ENCODE assay signal across 8 cellular contexts in genomic region chr15:90184786-90185704, GRCh38. TPM values are rescaled to one million over a fixed set of nuclear protein-coding genes. Genes with fewer than 3 reads are reported as not detected.
DNase-seq lines count a peak whose midpoint lies in the region; ATAC-seq and TF ChIP-seq lines count a peak whose summit lies in the region.

No MANE protein-coding gene starts in this region.

- TF ChIP-seq POLR2A in IMR-90 (IDR thresholded peaks at IDR 0.05; ENCODE audit: low read depth, low read length) = no peak

- peak overlapping the region; percentile 59 for H4K91ac ChIP-seq in IMR-90 (ENCODE audit: insufficient read depth, low read depth, low read length)

- peak overlapping the region; percentile 76; the same call in 1 of the 2 replicates for H3K18ac ChIP-seq in IMR-90 (ENCODE audit: low read depth, low read length)

- POLR2A ChIA-PET in IMR-90 (lab: Charles Lee; ENCODE audit: unreplicated experiment) = no interaction called here

- no peaks in the 10 kb centered on the region for H3K27me3 ChIP-seq in IMR-90 (ENCODE audit: control insufficient read depth, insufficient read depth, low read length)

- no peak overlapping the region for H3K14ac ChIP-seq in IMR-90 (replicated peaks; ENCODE audit: low read depth, low read length)

- H2AK9ac ChIP-seq in IMR-90 (replicated peaks; ENCODE audit: low read depth, low read length, poor library complexity) = peak overlapping the region; percentile 77

- peak overlapping the region; percentile 93 for H2BK120ac ChIP-seq in IMR-90 (ENCODE audit: low read depth, low read length)

- intact Hi-C loops in IMR-90 (cut with micrococcal nuclease) (no loop called here), Right ventricle myocardium superior (cut with DNase I) (no loop called here)

- dilution Hi-C loops in IMR-90 (cut with HindIII; ENCODE audit: low sequenced_read_pairs, unreplicated experiment) = no loop called here

- peaks cover 0 to 4% of the 10 kb centered on the region in 2 experiments; a peak in 1 of 4 replicates for H3K79me1 ChIP-seq in IMR-90 (ENCODE audit: low read depth in 1 of 2, low read length in 2 of 2)

- CTCF ChIA-PET in IMR-90 (lab: Yijun Ruan, JAX) = no interaction called here

- in situ Hi-C loops in IMR-90 (cut with MboI; ENCODE audit: low sequenced_read_pairs) = no loop called here

- no peak for TF ChIP-seq RAD21 in IMR-90 (IDR thresholded peaks at IDR 0.05; ENCODE audit: low read length)

- peak overlapping the region; percentile 90 for H3K4ac ChIP-seq in IMR-90 (ENCODE audit: low read depth, low read length)

- H3K36me3 ChIP-seq in IMR-90 (ENCODE audit: control insufficient read depth, insufficient read depth, low read length) = no peaks in the 10 kb centered on the region

- H3K27me3 Mint-ChIP-seq in osteocyte (ENCODE audit: unreplicated experiment) = peaks cover 10% of the 10 kb centered on the region

- H2BK5ac ChIP-seq in IMR-90 (ENCODE audit: low read depth, low read length, poor library complexity, severe bottlenecking) = peak overlapping the region; percentile 67

- H3K27ac ChIP-seq in IMR-90 (ENCODE audit: insufficient read depth, low read length) = peak overlapping the region; percentile 45; the same call in 1 of the 2 replicates

- no peak overlapping the region for H3K27ac Mint-ChIP-seq in osteocyte (ENCODE audit: unreplicated experiment)

- peaks cover 8% of the 10 kb centered on the region for H3K4me1 ChIP-seq in IMR-90 (ENCODE audit: control insufficient read depth, insufficient read depth, low read length)

- peak; percentile 75 for ATAC-seq in GM21515 (IDR thresholded peaks at IDR 0.05; ENCODE audit: unreplicated experiment)
- ATAC-seq in IMR-90 (ENCODE audit: low read depth) = peak; percentile 87
- peak; percentile 92 for ATAC-seq in Right ventricle myocardium superior (ENCODE audit: poor library complexity)

- H3K4me2 ChIP-seq in IMR-90 (ENCODE audit: low read depth, low read length) = peak overlapping the region; percentile 81

- no peaks in the 10 kb centered on the region for H3K36me3 Mint-ChIP-seq in osteocyte (ENCODE audit: unreplicated experiment)

- peak overlapping the region; percentile 69 for H3K4me3 ChIP-seq in IMR-90 (ENCODE audit: insufficient read depth, low read depth, low read length)

- H3K9me1 ChIP-seq in IMR-90 (ENCODE audit: insufficient read depth, low read length) = peaks cover 6% of the 10 kb centered on the region

- peaks cover 16% of the 10 kb centered on the region for H3K4me1 Mint-ChIP-seq in osteocyte (ENCODE audit: unreplicated experiment)

- BruUV-seq in IMR-90 (replicated peaks; lab: Mats Ljungman, UMichigan) = no TSS peak

- WGBS in IMR-90 (ENCODE audit: extremely low coverage in 2 of 2, insufficient read length in 1 of 2), 2 experiments = 5% methylated on average over 26 of the region's 67 CpGs; no CpG with 5 or more reads in 1 of the 2 experiments

- H4K20me1 ChIP-seq in IMR-90 (ENCODE audit: insufficient read depth, low read length) = no peaks in the 10 kb centered on the region

- H3K4me3 Mint-ChIP-seq in osteocyte (ENCODE audit: unreplicated experiment) = peak overlapping the region; percentile 55

- H4K5ac ChIP-seq in IMR-90 (ENCODE audit: low read depth, low read length) = peak overlapping the region; percentile 93

- H3K9me3 ChIP-seq in IMR-90 (ENCODE audit: control insufficient read depth, insufficient read depth, low read length) = no peaks in the 10 kb centered on the region

- H2BK15ac ChIP-seq in IMR-90 (ENCODE audit: low read depth, low read length) = peak overlapping the region; percentile 12; the same call in 1 of the 3 replicates

- H3K9me3 Mint-ChIP-seq in osteocyte (ENCODE audit: unreplicated experiment) = no peaks in the 10 kb centered on the region

- no peak overlapping the region; the same call in 1 of the 2 replicates for H2BK20ac ChIP-seq in IMR-90 (ENCODE audit: low read depth, low read length)

- peak overlapping the region; percentile 41 for H3K9ac ChIP-seq in IMR-90 (ENCODE audit: low read depth, low read length)

- H3K56ac ChIP-seq in IMR-90 (ENCODE audit: extremely low read depth, insufficient read depth, low read length) = no peak overlapping the region

- peak; percentile 48 for DNase-seq in DMS79 treated with DMSO at 0.1 percent for 48 hours (lab: John Stamatoyannopoulos, UW)
- no peak for DNase-seq in IMR-90
- DNase-seq in SHP77 treated with DMSO at 0.1 percent for 48 hours (lab: John Stamatoyannopoulos, UW) = peak; percentile 63
- DNase-seq in activated naive CD4-positive, alpha-beta T cell treated with anti-CD3 and anti-CD28 coated beads, Interleukin-2, amount 50 U/mL, for 16 hours = peak; percentile 58
- DNase-seq in Right ventricle myocardium superior = peak; percentile 82
- DNase-seq in osteocyte (ENCODE audit: extremely low spot score, unreplicated experiment) = no peak
- no peak for DNase-seq in putamen (ENCODE audit: low spot score)

- TF ChIP-seq CTCF in IMR-90 (conservative IDR thresholded peaks at IDR 0.05; ENCODE audit: low read depth, low read length) = no peak
- TF ChIP-seq CTCF in osteocyte (IDR thresholded peaks at IDR 0.05) = no peak

- no peak overlapping the region for H2AK5ac ChIP-seq in IMR-90 (ENCODE audit: low read depth, low read length)

- peak overlapping the region; percentile 32 to 75 for H4K8ac ChIP-seq in IMR-90 (ENCODE audit: low read depth in 2 of 2, low read length in 2 of 2)

- H3K23ac ChIP-seq in IMR-90 (ENCODE audit: low read depth, low read length) = no peak overlapping the region; the same call in 1 of the 2 replicates

- H2AFZ ChIP-seq in IMR-90 (replicated peaks; ENCODE audit: low read length, poor library complexity) = peak overlapping the region; percentile 98

TF ChIP-seq in IMR-90, 13 proteins besides CTCF, POLR2A, EP300 and RAD21:
- no peak for TF ChIP-seq RFX5 (IDR thresholded peaks at IDR 0.05; ENCODE audit: low read depth, low read length)
- TF ChIP-seq ELK1 (IDR thresholded peaks at IDR 0.05; ENCODE audit: borderline replicate concordance, low read depth, low read length) = no peak
- no peak for TF ChIP-seq USF2 (IDR thresholded peaks at IDR 0.05; ENCODE audit: low read depth, low read length)
- no peak for TF ChIP-seq SMC3 (IDR thresholded peaks at IDR 0.05; ENCODE audit: low read depth, low read length)
- TF ChIP-seq NFE2L2 (IDR thresholded peaks at IDR 0.05; ENCODE audit: low read depth, low read length) = no peak
- no peak for TF ChIP-seq RCOR1 (IDR thresholded peaks at IDR 0.05; ENCODE audit: insufficient replicate concordance, low read length)
- no peak for TF ChIP-seq MXI1 (IDR thresholded peaks at IDR 0.05; ENCODE audit: borderline replicate concordance, low read depth, low read length)
- TF ChIP-seq FOS (IDR thresholded peaks at IDR 0.05; ENCODE audit: low read depth, low read length) = no peak
- TF ChIP-seq MAFK (IDR thresholded peaks at IDR 0.05; ENCODE audit: low read depth, low read length) = no peak
- TF ChIP-seq CEBPB (IDR thresholded peaks at IDR 0.05; ENCODE audit: low read depth, low read length) = no peak
- TF ChIP-seq MAZ (IDR thresholded peaks at IDR 0.05; ENCODE audit: borderline replicate concordance, low read depth, low read length) = no peak
- TF ChIP-seq CHD1 (IDR thresholded peaks at IDR 0.05; ENCODE audit: low read depth, low read length) = no peak

RNA-seq across cellular contexts. Expression of gene SEMA4B, which starts 16.1 kb away (rescaled TPM):
- 5.0 and 6.9 TPM in 2 replicates for total RNA-seq in IMR-90 (2012; rRNA removed)
- 22.5 and 27.5 TPM in 2 replicates for polyA plus RNA-seq in IMR-90 (2012; rRNA removed)
- 12.9 and 29.8 TPM in 2 replicates for polyA plus RNA-seq in IMR-90 (2012; cell fraction: cytosol; rRNA removed)
- 23.9 and 48.0 TPM in 2 replicates for polyA plus RNA-seq in IMR-90 (2012; cell fraction: nucleus; rRNA removed; ENCODE audit: low replicate concordance)
- 24.6 TPM for total RNA-seq in Right ventricle myocardium superior
- 23.3 and 26.0 TPM in 2 replicates for total RNA-seq in osteocyte

RNA-seq across cellular contexts. Expression of gene CIB1, which starts 48.7 kb away (rescaled TPM):
- total RNA-seq in IMR-90 (2012; rRNA removed) (29.4 and 31.5 TPM in 2 replicates), Right ventricle myocardium superior (71.6 TPM), osteocyte (33.8 and 35.9 TPM in 2 replicates)
- 94.1 and 102 TPM in 2 replicates for polyA plus RNA-seq in IMR-90 (2012; rRNA removed)
- 72.2 and 86.5 TPM in 2 replicates for polyA plus RNA-seq in IMR-90 (2012; cell fraction: cytosol; rRNA removed)
- 53.8 and 83.0 TPM in 2 replicates for polyA plus RNA-seq in IMR-90 (2012; cell fraction: nucleus; rRNA removed; ENCODE audit: low replicate concordance)

RNA-seq across cellular contexts. Expression of gene GDPGP1, which starts 49.0 kb away (rescaled TPM):
- total RNA-seq in IMR-90 (2012; rRNA removed) (3.9 and 4.1 TPM in 2 replicates), Right ventricle myocardium superior (9.1 TPM), osteocyte (5.6 and 6.6 TPM in 2 replicates)
- polyA plus RNA-seq in IMR-90 (2012; rRNA removed) = 1.3 and 2.3 TPM in 2 replicates
- 1.7 and 2.0 TPM in 2 replicates for polyA plus RNA-seq in IMR-90 (2012; cell fraction: cytosol; rRNA removed)
- polyA plus RNA-seq in IMR-90 (2012; cell fraction: nucleus; rRNA removed; ENCODE audit: low replicate concordance) = 2.9 and 3.1 TPM in 2 replicates

Comparison
In these comparisons a context has a peak if more than half of its experiments do, and no peak if none do; other contexts are left out.
1. DNase-seq: peak in DMS79 treated with DMSO at 0.1 percent for 48 hours (single experiment), SHP77 treated with DMSO at 0.1 percent for 48 hours (single experiment), activated naive CD4-positive, alpha-beta T cell treated with anti-CD3 and anti-CD28 coated beads, Interleukin-2, amount 50 U/mL, for 16 hours (single experiment) and Right ventricle myocardium superior (single experiment); none in IMR-90 (single experiment), osteocyte (single experiment) and putamen (single experiment).
2. Peak in every context shown above with its lines, with median percentiles within 50 percentile points of each other: ATAC-seq.